In genomic region chr12:58888131-58888783, GRCh38 we compare ENCODE assay signal across 1 cellular context.
TF ChIP-seq lines count a peak whose summit lies in the region.

No MANE protein-coding gene starts in this region.

TF ChIP-seq in SK-N-SH treated with all-trans-retinoic acid at 6 μM for 48 hours, 23 proteins besides CTCF, POLR2A, EP300 and RAD21 (continued from another document):
- TF ChIP-seq RARB (CRISPR knock-in tag; IDR thresholded peaks at IDR 0.05) = no peak
- TF ChIP-seq BACH2 (CRISPR knock-in tag; IDR thresholded peaks at IDR 0.05; ENCODE audit: borderline replicate concordance) = no peak
- no peak for TF ChIP-seq ESRRG (CRISPR knock-in tag; IDR thresholded peaks at IDR 0.05)
- no peak for TF ChIP-seq TOX (CRISPR knock-in tag; IDR thresholded peaks at IDR 0.05; ENCODE audit: borderline replicate concordance)
- no peak for TF ChIP-seq CSDC2 (CRISPR knock-in tag; IDR thresholded peaks at IDR 0.05)
- TF ChIP-seq PATZ1 (CRISPR knock-in tag; IDR thresholded peaks at IDR 0.05; ENCODE audit: borderline replicate concordance) = no peak
